Comparison of ENCODE assay signal across 8 cellular contexts in the genomic region with DNA sequence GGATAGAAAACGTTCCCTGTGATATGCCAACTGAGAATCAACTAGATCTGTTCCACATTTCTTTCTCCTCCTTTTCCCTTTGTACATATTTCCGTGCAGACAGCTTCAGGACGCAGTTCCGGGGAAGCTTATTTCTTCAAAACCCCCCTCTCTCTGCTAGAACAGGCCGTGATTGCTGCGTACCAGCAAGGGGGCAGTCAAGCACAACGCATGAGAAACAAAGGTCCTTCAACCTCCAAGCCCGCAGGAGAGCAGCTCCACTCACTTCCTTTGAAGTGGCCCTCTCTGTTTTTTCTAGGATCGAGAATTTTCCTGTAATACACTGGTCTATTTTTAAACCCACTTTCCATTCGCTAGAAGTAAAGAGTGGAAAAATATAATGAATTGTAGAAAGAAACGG.
DNase-seq lines count a peak whose midpoint lies in the region; ATAC-seq, FAIRE-seq and TF ChIP-seq lines count a peak whose summit lies in the region.

No MANE protein-coding gene starts in this region.

- no peak overlapping the region for H3K56ac ChIP-seq in mesendoderm (ENCODE audit: low read length)

- no peak for FAIRE-seq in GM19239 (lab: Jason Lieb, UNC)

- H3K36me3 ChIP-seq in endocrine pancreas (ENCODE audit: control insufficient read depth, insufficient read depth, low read length), result no peaks in the 10 kb centered on the region
- H3K36me3 ChIP-seq in mesendoderm (ENCODE audit: control insufficient read depth, insufficient read depth, low read length), result no peaks in the 10 kb centered on the region

- H3K4me2 ChIP-seq in mesendoderm (ENCODE audit: low read length), result no peak overlapping the region

- peak overlapping the region; percentile 24 for H2BK120ac ChIP-seq in mesendoderm (ENCODE audit: low read depth, low read length)

- peak overlapping the region; percentile 47 for H3K9ac ChIP-seq in endocrine pancreas (ENCODE audit: control insufficient read depth, insufficient read depth, low read length)
- no peak overlapping the region for H3K9ac ChIP-seq in mesendoderm (ENCODE audit: low read length)

- H3K4me3 ChIP-seq in GM12875 (ENCODE audit: low read depth, low read length) (no peak overlapping the region), endocrine pancreas (ENCODE audit: control insufficient read depth, insufficient read depth, low read length) (no peak overlapping the region), mesendoderm (ENCODE audit: low read length) (no peak overlapping the region)

- DNase-seq in NCI-H524 treated with DMSO at 0.1 percent for 48 hours (lab: John Stamatoyannopoulos, UW) (peak; percentile 56), mesendoderm (peak; percentile 87), GM19239 (ENCODE audit: insufficient read length, low spot score) (no peak), HPDE6-E6E7 (ENCODE audit: extremely low spot score) (no peak), DMS153 treated with DMSO at 0.1 percent for 48 hours (lab: John Stamatoyannopoulos, UW; ENCODE audit: unreplicated experiment) (no peak)

- no peaks in the 10 kb centered on the region for H3K27me3 ChIP-seq in endocrine pancreas (ENCODE audit: control insufficient read depth, insufficient read depth, low read length)
- no peaks in the 10 kb centered on the region for H3K27me3 ChIP-seq in mesendoderm (ENCODE audit: insufficient read depth, low read length, poor library complexity)

- H2BK15ac ChIP-seq in mesendoderm (replicated peaks; ENCODE audit: low read depth), result no peak overlapping the region

- WGBS in mesendoderm (ENCODE audit: extremely low coverage, insufficient coverage, low lambda C conversion rate), result no CpG with 5 or more reads among the region's 11 CpGs

- H2BK5ac ChIP-seq in mesendoderm (ENCODE audit: low read length), result no peak overlapping the region

- H4K5ac ChIP-seq in mesendoderm (ENCODE audit: low read length), result no peak overlapping the region

- H3K79me2 ChIP-seq in mesendoderm (ENCODE audit: control insufficient read depth, insufficient read depth, low read length), result no peaks in the 10 kb centered on the region

- peak overlapping the region; percentile 43 for H3K18ac ChIP-seq in mesendoderm (ENCODE audit: low read length)

- TF ChIP-seq CTCF in GM12875 (IDR thresholded peaks at IDR 0.05; ENCODE audit: borderline replicate concordance, insufficient read depth, low read depth, low read length), result peak; percentile 27; the same call in 1 of the 2 replicates

- H3K23ac ChIP-seq in mesendoderm (ENCODE audit: low read length), result no peak overlapping the region

- H3K4me1 ChIP-seq in endocrine pancreas (ENCODE audit: control insufficient read depth, insufficient read depth, low read length) (no peaks in the 10 kb centered on the region), mesendoderm (ENCODE audit: control insufficient read depth, low read depth, low read length) (no peaks in the 10 kb centered on the region)

- H3K4ac ChIP-seq in mesendoderm (ENCODE audit: low read depth, low read length), result no peak overlapping the region

- H3K27ac ChIP-seq in mesendoderm (ENCODE audit: low read depth, low read length), result no peak overlapping the region

- H3K9me3 ChIP-seq in endocrine pancreas (ENCODE audit: control insufficient read depth, low read length), result no peaks in the 10 kb centered on the region

- H2AK5ac ChIP-seq in mesendoderm (ENCODE audit: low read length), result no peak overlapping the region

- H4K8ac ChIP-seq in mesendoderm (ENCODE audit: low read depth, low read length), result no peak overlapping the region

- no peak for ATAC-seq in GM21786 (IDR thresholded peaks at IDR 0.05; ENCODE audit: unreplicated experiment)

- H3K79me1 ChIP-seq in mesendoderm (ENCODE audit: low read length), result no peaks in the 10 kb centered on the region

Comparison
In these comparisons a context has a peak if more than half of its experiments do, and no peak if none do; other contexts are left out.
1. DNase-seq: peak in NCI-H524 treated with DMSO at 0.1 percent for 48 hours (single experiment) and mesendoderm (single experiment); none in GM19239 (single experiment), HPDE6-E6E7 (single experiment) and DMS153 treated with DMSO at 0.1 percent for 48 hours (single experiment).